In the genomic region with DNA sequence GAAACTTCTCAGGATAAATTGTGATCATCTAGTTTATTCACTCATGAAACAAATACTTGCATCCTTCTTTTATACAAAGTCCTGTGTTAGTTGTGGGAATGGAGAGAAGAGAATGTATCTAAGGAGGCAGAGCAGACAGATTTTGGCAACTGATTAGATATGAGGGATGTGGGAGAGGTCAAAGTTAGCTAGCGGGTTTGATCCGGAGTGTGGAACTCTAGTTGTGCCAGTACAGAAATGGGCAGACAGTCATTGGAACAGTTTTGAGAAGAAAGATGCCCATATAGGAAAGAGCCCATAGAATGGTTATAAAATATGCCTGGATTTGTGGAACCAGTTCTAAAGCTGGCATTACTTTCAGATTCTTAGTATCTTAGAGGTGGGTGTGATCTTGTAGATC, we compare ENCODE assay signal across 15 cellular contexts.
"Had no signal": no experiment of that assay in that cellular context is flagged by ENCODE, and none has a peak within 500 bp of the region (broad histone marks: within the 10 kb centered on the region; RNA-seq: fewer than 3 reads in every experiment).

No MANE protein-coding gene starts in this region.

- H3K27ac ChIP-seq: ovary, testis had no signal

- DNase-seq: activated CD4-positive, alpha-beta T cell treated with anti-CD3 and anti-CD28 coated beads for 48 hours; activated naive CD4-positive, alpha-beta T cell treated with Interleukin-2 at 50 U/mL for 16 hours; central memory CD4-positive, alpha-beta T cell; cortex of kidney; glutamatergic neuron; left colon; ovary; stimulated activated CD4-positive, alpha-beta T cell treated with anti-CD3 and anti-CD28 coated beads, Interleukin-4, amount 100 ng/mL, for 1 hour; stimulated activated CD8-positive, alpha-beta memory T cell treated with anti-CD3 and anti-CD28 coated beads, Interleukin-4, amount 100 ng/mL, for 48 hours; testis had no signal

- H3K4me3 ChIP-seq: ovary, testis had no signal

- H3K27me3 Mint-ChIP-seq: memory B cell; stimulated activated naive CD8-positive, alpha-beta T cell treated with anti-CD3 and anti-CD28 coated beads, Interleukin-15, Interleukin-2, amounts not matched to agents 100 ng/mL and 50 ng/mL, for 24 hours had no signal

- H3K4me3 Mint-ChIP-seq: activated T-helper 1 cell treated with anti-CD3 and anti-CD28 coated beads, Interleukin-12 subunit alpha, Interleukin-12 subunit beta, Interleukin-2, Interleukin-4 antibody, amounts not matched to agents 30 ng/mL and 10 ng/mL and 1 ng/mL, durations not matched to agents 14 hours and 24 hours and 36 hours; memory B cell; neural crest cell; stimulated activated naive CD8-positive, alpha-beta T cell treated with anti-CD3 and anti-CD28 coated beads, Interleukin-15, Interleukin-2, amounts not matched to agents 100 ng/mL and 50 ng/mL, for 24 hours had no signal

- H3K27ac Mint-ChIP-seq: activated T-helper 1 cell treated with anti-CD3 and anti-CD28 coated beads, Interleukin-12 subunit alpha, Interleukin-12 subunit beta, Interleukin-2, Interleukin-4 antibody, amounts not matched to agents 30 ng/mL and 10 ng/mL and 1 ng/mL, durations not matched to agents 14 hours and 24 hours and 36 hours; memory B cell; stimulated activated naive CD8-positive, alpha-beta T cell treated with anti-CD3 and anti-CD28 coated beads, Interleukin-15, Interleukin-2, amounts not matched to agents 100 ng/mL and 50 ng/mL, for 24 hours had no signal

- H3K9me3 ChIP-seq: ovary, testis had no signal

- H3K36me3 ChIP-seq: ovary had no signal

- FAIRE-seq: urothelium cell line had no signal

- H3K27me3 ChIP-seq: ovary, testis had no signal

- H3K9me3 Mint-ChIP-seq: memory B cell; neural crest cell; stimulated activated naive CD8-positive, alpha-beta T cell treated with anti-CD3 and anti-CD28 coated beads, Interleukin-15, Interleukin-2, amounts not matched to agents 100 ng/mL and 50 ng/mL, for 24 hours had no signal
